Comparison of ENCODE assay signal across 7 cellular contexts in genomic region chr13:42776558-42776957, GRCh38. TPM values are rescaled to one million over a fixed set of nuclear protein-coding genes. Genes with fewer than 3 reads are reported as not detected.
"Had no signal": no experiment of that assay in that cellular context is flagged by ENCODE, and none has a peak within 500 bp of the region (broad histone marks: within the 10 kb centered on the region; RNA-seq: fewer than 3 reads in every experiment).

No MANE protein-coding gene starts in this region.

RNA-seq across cellular contexts. Expression of gene FAM216B, which starts 4.8 kb away (rescaled TPM):
- total RNA-seq: activated B cell treated with CpG ODN at 0.5 μM for 24 hours; activated CD4-positive, alpha-beta T cell treated with anti-CD3 and anti-CD28 coated beads, Interleukin-2, amount 10 ng/mL, durations not matched to agents 24 days and 14 days; activated CD8-positive, alpha-beta memory T cell treated with anti-CD3 and anti-CD28 coated beads, Interleukin-2, amount 10 ng/mL, durations not matched to agents 7 days and 5 days; activated T-helper 1 cell treated with anti-CD3 and anti-CD28 coated beads, Interleukin-12 subunit alpha, Interleukin-12 subunit beta, Interleukin-2, Interleukin-4 antibody, amounts not matched to agents 30 ng/mL and 10 ng/mL and 1 ng/mL, durations not matched to agents 14 hours and 24 hours and 36 hours; ascending aorta; OCI-LY7; T-cell had no signal
